8 cellular contexts compared by ENCODE assay signal in genomic region chr20:11267131-11267761, GRCh38.
DNase-seq lines count a peak whose midpoint lies in the region; ATAC-seq and TF ChIP-seq lines count a peak whose summit lies in the region.

No MANE protein-coding gene starts in this region.

- DNase-seq in Panc1 (ENCODE audit: low read depth, low spot score): peak; percentile 81
- peak; percentile 95 to 98 for DNase-seq in fibroblast of lung (ENCODE audit: low read depth in 2 of 2)
- DNase-seq in non-pigmented ciliary epithelial cell (ENCODE audit: low read depth): peak; percentile 93
- DNase-seq in NCI-H345 treated with DMSO at 0.1 percent for 48 hours (lab: John Stamatoyannopoulos, UW; ENCODE audit: unreplicated experiment): no peak
- no peak for DNase-seq in transverse colon
- no peak for DNase-seq in NCI-H526 (lab: John Stamatoyannopoulos, UW)

- peaks cover 17% of the 10 kb centered on the region for H3K4me1 ChIP-seq in Panc1 (ENCODE audit: control insufficient read depth, insufficient read depth, low read length)
- H3K4me1 ChIP-seq in fibroblast of lung (ENCODE audit: control insufficient read depth, extremely low read depth, insufficient read depth, low read length): peaks cover 10% of the 10 kb centered on the region
- H3K4me1 ChIP-seq in transverse colon: peaks cover 0 to 5% (median 0%) of the 10 kb centered on the region in 4 donors

- ATAC-seq in GM18505 (IDR thresholded peaks at IDR 0.05; ENCODE audit: unreplicated experiment) (peak; percentile 65), HG03025 (IDR thresholded peaks at IDR 0.05; ENCODE audit: low FRiP score, unreplicated experiment) (peak; percentile 43), Panc1 (peak; percentile 97)

- H3K36me3 ChIP-seq in Panc1 (ENCODE audit: control insufficient read depth, insufficient read depth, low read length): no peaks in the 10 kb centered on the region
- no peaks in the 10 kb centered on the region for H3K36me3 ChIP-seq in fibroblast of lung (ENCODE audit: control insufficient read depth, insufficient read depth, low read length)
- no peaks in the 10 kb centered on the region for H3K36me3 ChIP-seq in transverse colon

- intact Hi-C loops in Panc1 (cut with micrococcal nuclease; ENCODE audit: unreplicated experiment): no loop called here
- intact Hi-C loops in transverse colon (cut with DNase I; ENCODE audit: low total_unique reads): no loop called here

- H3K79me2 ChIP-seq in fibroblast of lung (ENCODE audit: control insufficient read depth, insufficient read depth, low read length): no peaks in the 10 kb centered on the region

- no peak for TF ChIP-seq EP300 in transverse colon (IDR thresholded peaks at IDR 0.05; ENCODE audit: low read depth)

- no TSS peak for BruUV-seq in Panc1 (replicated peaks; lab: Mats Ljungman, UMichigan)

- H3K4me3 ChIP-seq in Panc1 (ENCODE audit: low read depth in 2 of 2, low read length in 2 of 2): peak overlapping the region in 1 of 2 experiments; percentile 29; a peak in 2 of 4 replicates
- no peak overlapping the region for H3K4me3 ChIP-seq in fibroblast of lung (replicated peaks in 1 of 4; ENCODE audit: control extremely low read depth in 1 of 4, insufficient read depth in 1 of 4, low read depth in 3 of 4, low read length in 4 of 4)
- no peak overlapping the region for H3K4me3 ChIP-seq in transverse colon

- H3K27ac ChIP-seq in Panc1 (ENCODE audit: low read length) (peak overlapping the region; percentile 71), fibroblast of lung (ENCODE audit: insufficient read depth, low read length) (no peak overlapping the region), transverse colon (peak overlapping the region in 1 of 4 donors; percentile 17)

- CTCF ChIA-PET in Panc1 (lab: Charles Lee): interaction anchor here (0.6 kb wide), 1 partner anchor 69 kb away, joined by 9 read pairs; no protein-coding TSS in a partner anchor

- peak overlapping the region; percentile 56 for H2AFZ ChIP-seq in fibroblast of lung (ENCODE audit: low read length)

- no peak overlapping the region for H3K9ac ChIP-seq in fibroblast of lung (ENCODE audit: insufficient read depth, low read length)

- no peak for TF ChIP-seq POLR2A in GM18505 (IDR thresholded peaks at IDR 0.05; ENCODE audit: borderline replicate concordance, extremely low read depth, insufficient read depth, insufficient read length)
- no peak for TF ChIP-seq POLR2A in transverse colon (IDR thresholded peaks at IDR 0.05)

- in situ Hi-C loops in Panc1 (cut with HindIII; ENCODE audit: low pct_unique_long_range_greater_than_20kb, low sequenced_read_pairs) (no loop called here), transverse colon (cut with MboI; ENCODE audit: low pct_ligation_motif_present in 1 of 4, low pct_unique_long_range_greater_than_20kb in 1 of 4, low sequenced_read_pairs in 3 of 4) (loop anchor here in 1 of 4 donors (25.0 kb wide), 1 partner anchor 805 kb away; no protein-coding TSS in a partner anchor)

- 60 to 100% methylated on average over 1 to 5 of the region's 5 CpGs for WGBS in transverse colon (ENCODE audit: low coverage in 1 of 2), 2 donors

- peak overlapping the region; percentile 51 for H3K4me2 ChIP-seq in fibroblast of lung (ENCODE audit: extremely low read depth, insufficient read depth, low read length)

- TF ChIP-seq CTCF in Panc1 (IDR thresholded peaks at IDR 0.05) (no peak), fibroblast of lung (conservative IDR thresholded peaks at IDR 0.05 in 1 of 2, IDR thresholded peaks at IDR 0.05 in 1 of 2; ENCODE audit: low read depth in 1 of 2, low read length in 2 of 2) (peak; percentile 26 to 28), transverse colon (IDR thresholded peaks at IDR 0.05) (no peak)

- POLR2A ChIA-PET in Panc1 (lab: Charles Lee): interaction anchor here (0.6 to 0.7 kb wide), 2 partner anchors 43 to 603 kb away, joined by 3 read pairs; no protein-coding TSS in a partner anchor

- no peaks in the 10 kb centered on the region for H4K20me1 ChIP-seq in fibroblast of lung (ENCODE audit: control insufficient read depth, extremely low read depth, insufficient read depth, low read length)

- H3K9me3 ChIP-seq in Panc1 (ENCODE audit: control insufficient read depth, insufficient read depth, low read depth, low read length) (no peaks in the 10 kb centered on the region), fibroblast of lung (ENCODE audit: control insufficient read depth, insufficient read depth, low read depth, low read length) (no peaks in the 10 kb centered on the region), transverse colon (no peaks in the 10 kb centered on the region)

- H3K27me3 ChIP-seq in Panc1 (ENCODE audit: control insufficient read depth, insufficient read depth, low read length) (no peaks in the 10 kb centered on the region), fibroblast of lung (ENCODE audit: control insufficient read depth, insufficient read depth, low read length) (no peaks in the 10 kb centered on the region), transverse colon (no peaks in the 10 kb centered on the region)

Comparison
In these comparisons a context has a peak if more than half of its experiments do, and no peak if none do; other contexts are left out.
1. ATAC-seq: peak in every context shown above with its lines; median percentile 97 in Panc1; 65 in GM18505; 43 in HG03025.
2. DNase-seq: peak in Panc1 (single experiment), fibroblast of lung (2 of 2) and non-pigmented ciliary epithelial cell (single experiment); none in NCI-H345 treated with DMSO at 0.1 percent for 48 hours (single experiment), transverse colon (single experiment) and NCI-H526 (0 of 2).
3. CTCF ChIP-seq: peak in fibroblast of lung (2 of 2); none in Panc1 (single experiment) and transverse colon (0 of 5).